ENCODE assay signal across 8 cellular contexts in genomic region chr6:27502508-27503435, GRCh38. TPM values are rescaled to one million over a fixed set of nuclear protein-coding genes. Genes with fewer than 3 reads are reported as not detected.
DNase-seq lines count a peak whose midpoint lies in the region; ATAC-seq and TF ChIP-seq lines count a peak whose summit lies in the region.

No MANE protein-coding gene starts in this region.

- peak overlapping the region; percentile 89 for H3K4me3 Mint-ChIP-seq in activated naive CD8-positive, alpha-beta T cell treated with anti-CD3 and anti-CD28 coated beads for 36 hours

- H3K27me3 ChIP-seq in right cardiac atrium (ENCODE audit: control insufficient read depth, insufficient read depth) (no peaks in the 10 kb centered on the region), gastrocnemius medialis (peaks cover 25 to 49% (median 34%) of the 10 kb centered on the region in 3 donors)

- peaks cover 46% of the 10 kb centered on the region for H3K27me3 Mint-ChIP-seq in activated naive CD8-positive, alpha-beta T cell treated with anti-CD3 and anti-CD28 coated beads for 36 hours

- H3K27ac ChIP-seq in right cardiac atrium (ENCODE audit: low read length) (peak overlapping the region; percentile 14), gastrocnemius medialis (peak overlapping the region in 2 of 4 donors; percentile 7 to 24)

- H3K9me3 ChIP-seq in right cardiac atrium (ENCODE audit: control insufficient read depth, low read length) = no peaks in the 10 kb centered on the region
- no peaks in the 10 kb centered on the region for H3K9me3 ChIP-seq in gastrocnemius medialis

- peak overlapping the region; percentile 87 for H3K27ac Mint-ChIP-seq in activated naive CD8-positive, alpha-beta T cell treated with anti-CD3 and anti-CD28 coated beads for 36 hours

- peaks cover 29% of the 10 kb centered on the region for H3K4me1 Mint-ChIP-seq in activated naive CD8-positive, alpha-beta T cell treated with anti-CD3 and anti-CD28 coated beads for 36 hours

- H3K4me3 ChIP-seq in right cardiac atrium (ENCODE audit: low read length) (peak overlapping the region; percentile 77), gastrocnemius medialis (peak overlapping the region; percentile 35 to 49 (median 38))

- H3K4me1 ChIP-seq in right cardiac atrium (ENCODE audit: control insufficient read depth, insufficient read depth, low read length) (peaks cover 4% of the 10 kb centered on the region), gastrocnemius medialis (peaks cover 0 to 13% of the 10 kb centered on the region in 2 donors)

- intact Hi-C loops in right cardiac atrium (cut with DNase I) = loop anchor here in 1 of 4 donors (10.0 kb wide), 1 partner anchor 402 kb away; no protein-coding TSS in a partner anchor
- intact Hi-C loops in gastrocnemius medialis (cut with DNase I; ENCODE audit: low total_unique reads) = loop anchor here (2.0 kb wide), 1 partner anchor 16 kb away; no protein-coding TSS in a partner anchor

- TF ChIP-seq POLR2A in gastrocnemius medialis (IDR thresholded peaks at IDR 0.05) = no peak

- H3K9me3 Mint-ChIP-seq in activated naive CD8-positive, alpha-beta T cell treated with anti-CD3 and anti-CD28 coated beads for 36 hours = peaks cover 3% of the 10 kb centered on the region

- no peaks in the 10 kb centered on the region for H3K36me3 ChIP-seq in gastrocnemius medialis

- peaks cover 5% of the 10 kb centered on the region for H3K36me3 Mint-ChIP-seq in activated naive CD8-positive, alpha-beta T cell treated with anti-CD3 and anti-CD28 coated beads for 36 hours

- in situ Hi-C loops in gastrocnemius medialis (cut with MboI; ENCODE audit: low sequenced_read_pairs in 4 of 4) = loop anchor here in 3 of 4 donors (25.0 kb wide), 2 partner anchors 260 to 315 kb away; no protein-coding TSS in a partner anchor

- 1% methylated on average over 33 of the region's 33 CpGs for WGBS in right cardiac atrium

- ATAC-seq in GM21737 (IDR thresholded peaks at IDR 0.05; ENCODE audit: unreplicated experiment) = peak; percentile 41
- ATAC-seq in right cardiac atrium = peak; percentile 84 to 87
- no peak for ATAC-seq in gastrocnemius medialis
- no peak for ATAC-seq in HG03520 (IDR thresholded peaks at IDR 0.05; ENCODE audit: unreplicated experiment)

- DNase-seq in D341Med (ENCODE audit: low spot score) (peak; percentile 62), M059J (ENCODE audit: low read depth) (peak; percentile 85), SW 1271 (lab: John Stamatoyannopoulos, UW) (peak; percentile 77 to 90), right cardiac atrium (peak; percentile 55 to 84 (median 71)), gastrocnemius medialis (peak in 1 of 2 donors; percentile 12)
- peak; percentile 72 for DNase-seq in activated naive CD8-positive, alpha-beta T cell treated with anti-CD3 and anti-CD28 coated beads for 36 hours

- TF ChIP-seq CTCF in gastrocnemius medialis (IDR thresholded peaks at IDR 0.05 in 4 of 5, conservative IDR thresholded peaks at IDR 0.05 in 1 of 5) = no peak

RNA-seq across cellular contexts. Expression of gene ZNF184, which starts 29.9 kb away (rescaled TPM):
- 12.3 and 15.9 TPM in 2 replicates for total RNA-seq in M059J (2014; rRNA removed; shearing (Covaris generic))
- total RNA-seq in activated naive CD8-positive, alpha-beta T cell treated with anti-CD3 and anti-CD28 coated beads for 36 hours = 1 to 10 TPM; 8.5 to 8.9 TPM
- total RNA-seq in right cardiac atrium = 1 to 10 TPM; 3.3 to 5.1 (median 4.5) TPM
- 1.9 TPM for polyA plus RNA-seq in right cardiac atrium
- total RNA-seq in gastrocnemius medialis = 1 to 10 TPM; 3.9 to 6.0 (median 4.4) TPM

Comparison
In these comparisons a context has a peak if more than half of its experiments do, and no peak if none do; other contexts are left out.
1. ATAC-seq: peak in GM21737 (single experiment) and right cardiac atrium (2 of 2); none in gastrocnemius medialis (0 of 2) and HG03520 (single experiment).